8 cellular contexts compared by ENCODE assay signal in the genomic region with DNA sequence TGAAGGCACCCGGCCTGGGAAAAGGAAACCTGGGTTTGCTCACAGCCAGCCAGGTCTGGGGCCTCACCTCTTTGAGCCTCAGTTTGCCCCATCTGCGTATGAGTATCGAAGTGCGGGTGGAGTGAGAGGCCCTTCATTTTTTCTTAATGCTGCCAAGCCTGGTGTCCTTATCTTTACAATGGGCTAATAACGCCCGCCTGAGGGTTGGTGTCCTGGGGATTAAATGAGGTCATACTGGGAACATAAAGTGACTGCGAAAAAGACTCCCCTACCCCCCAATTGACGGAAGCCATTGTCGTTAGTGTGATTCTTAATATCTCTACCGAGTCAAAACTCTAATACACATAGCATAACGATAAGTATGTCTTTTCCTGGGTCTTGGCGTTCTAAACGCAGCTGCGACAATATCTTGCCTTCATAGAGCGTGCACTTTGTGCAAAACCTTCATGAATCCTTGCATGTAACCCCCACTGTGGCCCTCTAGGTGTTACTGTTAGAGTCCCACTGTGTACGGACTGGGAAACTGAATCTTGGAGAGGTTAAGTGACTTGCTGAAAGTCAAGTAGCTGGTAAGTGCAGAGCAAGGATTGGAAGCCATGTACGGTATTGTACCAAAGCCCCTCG. TPM values are rescaled to one million over a fixed set of nuclear protein-coding genes. Genes with fewer than 3 reads are reported as not detected.
A peak's percentile ranks its signal among the peaks of the same experiment; 100 is the strongest.
DNase-seq lines count a peak whose midpoint lies in the region; ATAC-seq and TF ChIP-seq lines count a peak whose summit lies in the region.

No MANE protein-coding gene starts in this region.

- no peak overlapping the region for H3K27ac Mint-ChIP-seq in stimulated activated naive CD8-positive, alpha-beta T cell treated with anti-CD3 and anti-CD28 coated beads, Interleukin-15, Interleukin-2, amounts not matched to agents 100 ng/mL and 50 ng/mL, for 24 hours
- peak overlapping the region; percentile 65 for H3K27ac Mint-ChIP-seq in endothelial cell (ENCODE audit: unreplicated experiment)
- no peak overlapping the region for H3K27ac Mint-ChIP-seq in naive B cell

- no peak for TF ChIP-seq CTCF in endothelial cell (IDR thresholded peaks at IDR 0.05; ENCODE audit: unreplicated experiment)

- H3K9me3 Mint-ChIP-seq in stimulated activated naive CD8-positive, alpha-beta T cell treated with anti-CD3 and anti-CD28 coated beads, Interleukin-15, Interleukin-2, amounts not matched to agents 100 ng/mL and 50 ng/mL, for 24 hours = no peaks in the 10 kb centered on the region
- no peaks in the 10 kb centered on the region for H3K9me3 Mint-ChIP-seq in endothelial cell (ENCODE audit: unreplicated experiment)
- peaks cover 0 to 23% (median 9%) of the 10 kb centered on the region in 7 donors for H3K9me3 Mint-ChIP-seq in naive B cell

- no peak for ATAC-seq in stimulated activated naive CD8-positive, alpha-beta T cell treated with anti-CD3 and anti-CD28 coated beads, Interleukin-15, Interleukin-2, amounts not matched to agents 100 U/mL and 50 U/mL, for 24 hours
- no peak for ATAC-seq in naive B cell (ENCODE audit: low read depth in 2 of 2)
- ATAC-seq in HG03457 (IDR thresholded peaks at IDR 0.05; ENCODE audit: unreplicated experiment) = no peak

- DNase-seq in stimulated activated naive CD8-positive, alpha-beta T cell treated with anti-CD3 and anti-CD28 coated beads, Interleukin-15, Interleukin-2, amounts not matched to agents 100 U/mL and 50 U/mL, for 24 hours = no peak
- DNase-seq in endothelial cell (ENCODE audit: low spot score) (no peak), naive B cell (no peak), NOMO-1 treated with DMSO at 0.1 percent for 48 hours (lab: John Stamatoyannopoulos, UW; ENCODE audit: unreplicated experiment) (no peak), DMS 273 (lab: John Stamatoyannopoulos, UW; ENCODE audit: unreplicated experiment) (no peak), NCI-H2171 (lab: John Stamatoyannopoulos, UW) (no peak)

- peaks cover 58% of the 10 kb centered on the region for H3K27me3 Mint-ChIP-seq in stimulated activated naive CD8-positive, alpha-beta T cell treated with anti-CD3 and anti-CD28 coated beads, Interleukin-15, Interleukin-2, amounts not matched to agents 100 ng/mL and 50 ng/mL, for 24 hours
- H3K27me3 Mint-ChIP-seq in endothelial cell (ENCODE audit: unreplicated experiment) (peaks cover 7% of the 10 kb centered on the region), naive B cell (peaks cover 49 to 57% (median 56%) of the 10 kb centered on the region in 3 donors)

- H3K36me3 Mint-ChIP-seq in stimulated activated naive CD8-positive, alpha-beta T cell treated with anti-CD3 and anti-CD28 coated beads, Interleukin-15, Interleukin-2, amounts not matched to agents 100 ng/mL and 50 ng/mL, for 24 hours (ENCODE audit: low read depth) = no peaks in the 10 kb centered on the region
- H3K36me3 Mint-ChIP-seq in endothelial cell (ENCODE audit: low read depth, unreplicated experiment) (peaks cover 15% of the 10 kb centered on the region), naive B cell (no peaks in the 10 kb centered on the region)

- H3K4me1 Mint-ChIP-seq in stimulated activated naive CD8-positive, alpha-beta T cell treated with anti-CD3 and anti-CD28 coated beads, Interleukin-15, Interleukin-2, amounts not matched to agents 100 ng/mL and 50 ng/mL, for 24 hours (ENCODE audit: low read depth) = peaks cover 4% of the 10 kb centered on the region
- H3K4me1 Mint-ChIP-seq in endothelial cell (ENCODE audit: unreplicated experiment) (peaks cover 32% of the 10 kb centered on the region), naive B cell (peaks cover 3 to 12% (median 5%) of the 10 kb centered on the region in 3 donors)

- peak overlapping the region; percentile 62 for H3K4me3 Mint-ChIP-seq in stimulated activated naive CD8-positive, alpha-beta T cell treated with anti-CD3 and anti-CD28 coated beads, Interleukin-15, Interleukin-2, amounts not matched to agents 100 ng/mL and 50 ng/mL, for 24 hours
- H3K4me3 Mint-ChIP-seq in endothelial cell (ENCODE audit: unreplicated experiment) = peak overlapping the region; percentile 90
- H3K4me3 Mint-ChIP-seq in naive B cell = peak overlapping the region; percentile 9 to 84 (median 76)

RNA-seq across cellular contexts. Expression of gene GRB10, which starts 11.4 kb away (rescaled TPM):
- total RNA-seq in endothelial cell (ENCODE audit: unreplicated experiment) = 164 TPM
- under 1 TPM in 1 of 6 donors, not detected in 5; 0.24 TPM for polyA plus RNA-seq in naive B cell (ENCODE audit: low read depth in 6 of 6)
